23 cellular contexts compared by ENCODE assay signal in genomic region chr12:53105256-53105655, GRCh38. TPM values are rescaled to one million over a fixed set of nuclear protein-coding genes. Genes with fewer than 3 reads are reported as not detected.
A peak's percentile ranks its signal among the peaks of the same experiment; 100 is the strongest.
DNase-seq lines count a peak whose midpoint lies in the region; ATAC-seq and TF ChIP-seq lines count a peak whose summit lies in the region.
"Had no signal": no experiment of that assay in that cellular context is flagged by ENCODE, and none has a peak within 500 bp of the region (broad histone marks: within the 10 kb centered on the region; RNA-seq: fewer than 3 reads in every experiment).

No MANE protein-coding gene starts in this region.

- intact Hi-C loops in tibial artery (cut with DNase I; ENCODE audit: low total_unique reads), result no loop called here

- H2BK12ac ChIP-seq in mesenchymal stem cell (ENCODE audit: low read length in 2 of 2), result no peak overlapping the region

- peak overlapping the region; percentile 36 for H2BK15ac ChIP-seq in mesenchymal stem cell (ENCODE audit: low read depth, poor library complexity, severe bottlenecking)

- peaks cover 20% of the 10 kb centered on the region for H3K4me1 ChIP-seq in endodermal cell (ENCODE audit: control insufficient read depth, insufficient read depth, low read length)
- peaks cover 3% of the 10 kb centered on the region for H3K4me1 ChIP-seq in mesenchymal stem cell (ENCODE audit: control insufficient read depth, insufficient read depth, low read depth, low read length)
- peaks cover 4 to 45% (median 20%) of the 10 kb centered on the region in 4 donors for H3K4me1 ChIP-seq in tibial artery

- H3K4me3 ChIP-seq in endodermal cell (ENCODE audit: low read length), result no peak overlapping the region
- H3K4me3 ChIP-seq in mesenchymal stem cell (ENCODE audit: insufficient read depth in 1 of 2, low read depth in 1 of 2, low read length in 2 of 2), result no peak overlapping the region
- no peak overlapping the region for H3K4me3 ChIP-seq in tibial artery
- H3K4me3 ChIP-seq in H7 (ENCODE audit: insufficient read depth, low read depth, low read length), result no peak overlapping the region
- H3K4me3 ChIP-seq: A549, BLaER1, GM12878, MG63 had no signal

- H4K8ac ChIP-seq in mesenchymal stem cell (ENCODE audit: low read length), result no peak overlapping the region

- H3K9me3 Mint-ChIP-seq in activated naive CD4-positive, alpha-beta T cell treated with anti-CD3 and anti-CD28 coated beads, Interleukin-2, amount 10 ng/mL, durations not matched to agents 7 days and 5 days, result no peaks in the 10 kb centered on the region
- no peaks in the 10 kb centered on the region for H3K9me3 Mint-ChIP-seq in activated naive CD4-positive, alpha-beta T cell treated with anti-CD3 and anti-CD28 coated beads, Interleukin-2, amount 50 U/mL, for 72 hours
- peaks cover 14% of the 10 kb centered on the region for H3K9me3 Mint-ChIP-seq in endodermal cell
- H3K9me3 Mint-ChIP-seq: CD8-positive, alpha-beta T cell had no signal

- H3K9ac ChIP-seq in endodermal cell (ENCODE audit: extremely low read depth, low read length, poor library complexity, severe bottlenecking) (no peak overlapping the region), mesenchymal stem cell (ENCODE audit: low read length) (no peak overlapping the region)
- H3K9ac ChIP-seq: BLaER1 had no signal

- TF ChIP-seq CTCF in endodermal cell (conservative IDR thresholded peaks at IDR 0.05) (no peak), tibial artery (IDR thresholded peaks at IDR 0.05) (no peak)

- no peak overlapping the region for H3K4ac ChIP-seq in mesenchymal stem cell (ENCODE audit: low read depth in 1 of 2, low read length in 2 of 2)

- no peak overlapping the region for H3K23ac ChIP-seq in mesenchymal stem cell (ENCODE audit: low read length in 2 of 2)

- WGBS in endodermal cell (ENCODE audit: insufficient coverage in 1 of 2, insufficient read length in 1 of 2), 2 experiments, result 92 to 96% methylated on average over 6 to 8 of the region's 8 CpGs
- 92% methylated on average over 8 of the region's 8 CpGs for WGBS in mesenchymal stem cell

- no peak overlapping the region for H3K4me2 ChIP-seq in mesenchymal stem cell (ENCODE audit: low read length, poor library complexity, severe bottlenecking)
- H3K4me2 ChIP-seq: A549 had no signal

- H2AK5ac ChIP-seq in mesenchymal stem cell (ENCODE audit: low read length, severe bottlenecking), result no peak overlapping the region

- no peak overlapping the region for H3K18ac ChIP-seq in mesenchymal stem cell (ENCODE audit: low read depth in 1 of 2, low read length in 2 of 2)

- peak overlapping the region; percentile 11 for H3K27ac Mint-ChIP-seq in activated naive CD4-positive, alpha-beta T cell treated with anti-CD3 and anti-CD28 coated beads, Interleukin-2, amount 10 ng/mL, durations not matched to agents 7 days and 5 days
- peak overlapping the region in 1 of 2 donors; percentile 25 for H3K27ac Mint-ChIP-seq in activated naive CD4-positive, alpha-beta T cell treated with anti-CD3 and anti-CD28 coated beads, Interleukin-2, amount 50 U/mL, for 72 hours
- no peak overlapping the region for H3K27ac Mint-ChIP-seq in endodermal cell

- H3K4me1 Mint-ChIP-seq in activated naive CD4-positive, alpha-beta T cell treated with anti-CD3 and anti-CD28 coated beads, Interleukin-2, amount 10 ng/mL, durations not matched to agents 7 days and 5 days, result peaks cover 40% of the 10 kb centered on the region
- peaks cover 36% of the 10 kb centered on the region for H3K4me1 Mint-ChIP-seq in endodermal cell

- H4K91ac ChIP-seq in mesenchymal stem cell (ENCODE audit: low read length), result peak overlapping the region; percentile 21

- H2BK5ac ChIP-seq in mesenchymal stem cell (ENCODE audit: low read depth, low read length, poor library complexity, severe bottlenecking), result no peak overlapping the region

- H3K4me3 Mint-ChIP-seq in activated naive CD4-positive, alpha-beta T cell treated with anti-CD3 and anti-CD28 coated beads, Interleukin-2, amount 10 ng/mL, durations not matched to agents 7 days and 5 days, result no peak overlapping the region
- H3K4me3 Mint-ChIP-seq in endodermal cell, result no peak overlapping the region
- H3K4me3 Mint-ChIP-seq: CD8-positive, alpha-beta T cell had no signal

- no peak overlapping the region for H3K14ac ChIP-seq in mesenchymal stem cell (ENCODE audit: low read length in 2 of 2)

- ATAC-seq in activated naive CD4-positive, alpha-beta T cell treated with anti-CD3 and anti-CD28 coated beads, Interleukin-2, amount 50 U/mL, for 72 hours, result no peak
- ATAC-seq: A549; CD8-positive, alpha-beta T cell; GM12878 had no signal

- CTCF ChIA-PET in activated naive CD4-positive, alpha-beta T cell treated with anti-CD3 and anti-CD28 coated beads, Interleukin-2, amount 10 ng/mL, durations not matched to agents 7 days and 5 days (lab: Charles Lee), result interaction anchor here (1.7 kb wide), 1 partner anchor 39 kb away, joined by 6 read pairs; no protein-coding TSS in a partner anchor

- H3K36me3 ChIP-seq in endodermal cell (ENCODE audit: control insufficient read depth, insufficient read depth, low read length) (no peaks in the 10 kb centered on the region), mesenchymal stem cell (ENCODE audit: control insufficient read depth in 1 of 2, insufficient read depth in 2 of 2, low read depth in 1 of 2, low read length in 2 of 2) (peaks cover 0 to 31% of the 10 kb centered on the region in 2 experiments), tibial artery (peaks cover 20 to 23% (median 22%) of the 10 kb centered on the region in 3 donors), H7 (replicated peaks; ENCODE audit: control insufficient read depth, insufficient read depth, low read length) (no peaks in the 10 kb centered on the region)
- H3K36me3 ChIP-seq: BLaER1, MG63 had no signal

- H2AFZ ChIP-seq in mesenchymal stem cell (ENCODE audit: low read depth, low read length), result no peak overlapping the region

- DNase-seq in activated naive CD4-positive, alpha-beta T cell treated with anti-CD3 and anti-CD28 coated beads, Interleukin-2, amount 10 ng/mL, durations not matched to agents 7 days and 5 days, result no peak
- DNase-seq in activated naive CD4-positive, alpha-beta T cell treated with anti-CD3 and anti-CD28 coated beads, Interleukin-2, amount 50 U/mL, for 72 hours (ENCODE audit: low spot score in 2 of 2), result no peak
- DNase-seq in endodermal cell (peak; percentile 44), mesenchymal stem cell (no peak), tibial artery (no peak), H7 (no peak), UCSD-AML1 (lab: John Stamatoyannopoulos, UW; ENCODE audit: unreplicated experiment) (no peak), pons (ENCODE audit: low spot score) (no peak)
- DNase-seq: CD8-positive, alpha-beta T cell; DMS53; EL; GOT3; MG63; NCI-H1048; NCI-H1436; NCI-H2029; NCI-H345; NCI-H524 treated with DMSO at 0.1 percent for 48 hours; SHP77 had no signal

- H3K27me3 ChIP-seq in endodermal cell (ENCODE audit: control insufficient read depth, insufficient read depth, low read length, poor library complexity, severe bottlenecking) (no peaks in the 10 kb centered on the region), mesenchymal stem cell (ENCODE audit: control insufficient read depth in 1 of 2, insufficient read depth in 1 of 2, low read length in 2 of 2) (no peaks in the 10 kb centered on the region), tibial artery (no peaks in the 10 kb centered on the region), H7 (ENCODE audit: control insufficient read depth, insufficient read depth, low read length) (no peaks in the 10 kb centered on the region; the same call in 1 of the 2 replicates)
- H3K27me3 ChIP-seq: BLaER1, MG63 had no signal

- H3K36me3 Mint-ChIP-seq in activated naive CD4-positive, alpha-beta T cell treated with anti-CD3 and anti-CD28 coated beads, Interleukin-2, amount 10 ng/mL, durations not matched to agents 7 days and 5 days, result no peaks in the 10 kb centered on the region
- H3K36me3 Mint-ChIP-seq in activated naive CD4-positive, alpha-beta T cell treated with anti-CD3 and anti-CD28 coated beads, Interleukin-2, amount 50 U/mL, for 72 hours, result no peaks in the 10 kb centered on the region
- H3K36me3 Mint-ChIP-seq in endodermal cell (ENCODE audit: low read depth), result peaks cover 2% of the 10 kb centered on the region
- H3K36me3 Mint-ChIP-seq: CD8-positive, alpha-beta T cell had no signal

- H3K27me3 Mint-ChIP-seq in activated naive CD4-positive, alpha-beta T cell treated with anti-CD3 and anti-CD28 coated beads, Interleukin-2, amount 10 ng/mL, durations not matched to agents 7 days and 5 days, result peaks cover 4% of the 10 kb centered on the region
- peaks cover 3% of the 10 kb centered on the region for H3K27me3 Mint-ChIP-seq in endodermal cell (ENCODE audit: insufficient read depth)

- H3K27ac ChIP-seq in endodermal cell (ENCODE audit: low read depth, low read length), result no peak overlapping the region
- H3K27ac ChIP-seq in mesenchymal stem cell (ENCODE audit: low read length, poor library complexity, severe bottlenecking), result no peak overlapping the region
- H3K27ac ChIP-seq in tibial artery, result peak overlapping the region; percentile 20 to 61
- H3K27ac ChIP-seq: A549, BLaER1 had no signal

- no peak overlapping the region for H2BK120ac ChIP-seq in mesenchymal stem cell (ENCODE audit: low read depth, low read length)

- H3K79me1 ChIP-seq in mesenchymal stem cell (replicated peaks; ENCODE audit: low read length, poor library complexity, severe bottlenecking), result no peaks in the 10 kb centered on the region

- H3K9me3 ChIP-seq in endodermal cell (ENCODE audit: control insufficient read depth, low read length) (peaks cover 19% of the 10 kb centered on the region), mesenchymal stem cell (ENCODE audit: control insufficient read depth, low read length) (no peaks in the 10 kb centered on the region), tibial artery (no peaks in the 10 kb centered on the region)
- H3K9me3 ChIP-seq: A549, BLaER1, MG63 had no signal

RNA-seq across cellular contexts. Expression of gene SOAT2, which starts 2.0 kb away (rescaled TPM):
- under 1 TPM; 0.35 to 0.59 TPM for total RNA-seq in activated naive CD4-positive, alpha-beta T cell treated with anti-CD3 and anti-CD28 coated beads, Interleukin-2, amount 50 U/mL, for 72 hours
- total RNA-seq in endodermal cell, result under 1 TPM; 0.46 to 0.71 TPM
- 0.28 TPM for polyA plus RNA-seq in endodermal cell (2013, experiment 1 of 2)
- 0.21 TPM for polyA plus RNA-seq in endodermal cell (2013, experiment 2 of 2)
- polyA plus RNA-seq in mesenchymal stem cell (2013, experiment 1 of 2), result 0.03 TPM
- not detected for polyA plus RNA-seq in mesenchymal stem cell (2013, experiment 2 of 2)
- total RNA-seq in H7 (2014; rRNA removed; shearing (Covaris generic)), result not detected in 2 replicates
- total RNA-seq: RPMI7951 had no signal

RNA-seq across cellular contexts. Expression of gene IGFBP6, which starts 7.8 kb away (rescaled TPM):
- 1 to 10 TPM; 1.5 to 3.6 TPM for total RNA-seq in activated naive CD4-positive, alpha-beta T cell treated with anti-CD3 and anti-CD28 coated beads, Interleukin-2, amount 50 U/mL, for 72 hours
- 10 to 100 TPM; 21.7 to 48.4 TPM for total RNA-seq in endodermal cell
- polyA plus RNA-seq in endodermal cell (2013, experiment 1 of 2), result 13.5 TPM
- polyA plus RNA-seq in endodermal cell (2013, experiment 2 of 2), result 23.1 TPM
- 54.0 TPM for polyA plus RNA-seq in mesenchymal stem cell (2013, experiment 1 of 2)
- 54.6 TPM for polyA plus RNA-seq in mesenchymal stem cell (2013, experiment 2 of 2)
- 10.8 and 17.5 TPM in 2 replicates for total RNA-seq in H7 (2014; rRNA removed; shearing (Covaris generic))

RNA-seq across cellular contexts. Expression of gene SPRYD3, which starts 26.1 kb away (rescaled TPM):
- total RNA-seq in activated naive CD4-positive, alpha-beta T cell treated with anti-CD3 and anti-CD28 coated beads, Interleukin-2, amount 50 U/mL, for 72 hours, result 10 to 100 TPM; 19.2 to 22.2 TPM
- total RNA-seq in endodermal cell, result 10 to 100 TPM; 13.0 to 18.4 TPM
- polyA plus RNA-seq in endodermal cell (2013, experiment 1 of 2), result 6.8 TPM
- polyA plus RNA-seq in endodermal cell (2013, experiment 2 of 2), result 7.2 TPM
- polyA plus RNA-seq in mesenchymal stem cell (2013, experiment 1 of 2), result 15.3 TPM
- 14.7 TPM for polyA plus RNA-seq in mesenchymal stem cell (2013, experiment 2 of 2)
- 8.3 and 8.7 TPM in 2 replicates for total RNA-seq in H7 (2014; rRNA removed; shearing (Covaris generic))

RNA-seq across cellular contexts. Expression of gene TNS2, which starts 55.4 kb away (rescaled TPM):
- 1 to 10 TPM; 1.2 to 2.1 TPM for total RNA-seq in activated naive CD4-positive, alpha-beta T cell treated with anti-CD3 and anti-CD28 coated beads, Interleukin-2, amount 50 U/mL, for 72 hours
- total RNA-seq in endodermal cell, result 10 to 100 TPM; 10.2 to 12.6 TPM
- polyA plus RNA-seq in endodermal cell (2013, experiment 1 of 2), result 9.5 TPM
- 9.6 TPM for polyA plus RNA-seq in endodermal cell (2013, experiment 2 of 2)
- 95.2 TPM for polyA plus RNA-seq in mesenchymal stem cell (2013, experiment 1 of 2)
- 91.2 TPM for polyA plus RNA-seq in mesenchymal stem cell (2013, experiment 2 of 2)
- 7.6 and 8.7 TPM in 2 replicates for total RNA-seq in H7 (2014; rRNA removed; shearing (Covaris generic))

Comparison
In these comparisons a context has a peak if more than half of its experiments do, and no peak if none do; other contexts are left out.
1. H3K27ac ChIP-seq: peak in tibial artery (2 of 2); none in endodermal cell (single experiment) and mesenchymal stem cell (single experiment).